Comparison of ENCODE assay signal across 19 cellular contexts in genomic region chr17:4008496-4009163, GRCh38. TPM values are rescaled to one million over a fixed set of nuclear protein-coding genes. Genes with fewer than 3 reads are reported as not detected.
A peak's percentile ranks its signal among the peaks of the same experiment; 100 is the strongest.
DNase-seq lines count a peak whose midpoint lies in the region; ATAC-seq and TF ChIP-seq lines count a peak whose summit lies in the region.
"Had no signal": no experiment of that assay in that cellular context is flagged by ENCODE, and none has a peak within 500 bp of the region (broad histone marks: within the 10 kb centered on the region; RNA-seq: fewer than 3 reads in every experiment).

No MANE protein-coding gene starts in this region.

- H3K23ac ChIP-seq in neuronal stem cell (ENCODE audit: low read depth, low read length, poor library complexity), result no peak overlapping the region

- H2BK120ac ChIP-seq in neuronal stem cell (ENCODE audit: low read depth, low read length), result no peak overlapping the region

- no peak overlapping the region for H3K9ac ChIP-seq in neuronal stem cell (ENCODE audit: low read depth, low read length, poor library complexity)
- H3K9ac ChIP-seq: neural progenitor cell had no signal

- peaks cover 4 to 29% of the 10 kb centered on the region in 2 donors for H3K4me1 ChIP-seq in right atrium auricular region
- peaks cover 0 to 17% (median 14%) of the 10 kb centered on the region in 9 donors for H3K4me1 ChIP-seq in heart right ventricle
- peaks cover 0 to 4% of the 10 kb centered on the region in 2 donors for H3K4me1 ChIP-seq in neuronal stem cell (ENCODE audit: control insufficient read depth in 2 of 2, insufficient read depth in 1 of 2, low read depth in 1 of 2, low read length in 2 of 2)
- H3K4me1 ChIP-seq in thoracic aorta (ENCODE audit: control insufficient read depth in 1 of 2, low read depth in 2 of 2), result peaks cover 0 to 21% of the 10 kb centered on the region in 2 donors
- H3K4me1 ChIP-seq: neural progenitor cell had no signal

- DNase-seq in right atrium auricular region (ENCODE audit: low spot score) (no peak), heart right ventricle (no peak), coronary artery (ENCODE audit: low spot score) (no peak), neuronal stem cell (ENCODE audit: low spot score) (no peak), thoracic aorta (ENCODE audit: low spot score) (no peak), SW480 (ENCODE audit: low spot score) (no peak), SIG-M5 treated with dmso at 0.1 percent for 504 hours (lab: John Stamatoyannopoulos, UW; ENCODE audit: unreplicated experiment) (no peak)
- DNase-seq: activated CD4-positive, alpha-beta T cell treated with anti-CD3 and anti-CD28 coated beads for 36 hours; activated T-cell treated with anti-CD3 and anti-CD28 coated beads, Interleukin-2, amount 50 U/mL, for 4 hours; adrenal gland; AML-193; CD8-positive, alpha-beta memory T cell; DMS153; mammary epithelial cell; NCI-H146; stimulated activated naive CD4-positive, alpha-beta T cell treated with Interleukin-2 at 50 U/mL for 16 hours; trophoblast cell had no signal

- H3K4me3 ChIP-seq in right atrium auricular region (no peak overlapping the region), heart right ventricle (no peak overlapping the region), coronary artery (no peak overlapping the region), neuronal stem cell (ENCODE audit: low read length in 2 of 2) (no peak overlapping the region), thoracic aorta (no peak overlapping the region)
- H3K4me3 ChIP-seq: adrenal gland, neural progenitor cell had no signal

- H3K27me3 ChIP-seq in right atrium auricular region, result no peaks in the 10 kb centered on the region
- no peaks in the 10 kb centered on the region for H3K27me3 ChIP-seq in heart right ventricle
- no peaks in the 10 kb centered on the region for H3K27me3 ChIP-seq in neuronal stem cell (ENCODE audit: control insufficient read depth in 3 of 3, insufficient read depth in 3 of 3, low read depth in 1 of 3, low read length in 3 of 3)
- H3K27me3 ChIP-seq in thoracic aorta (replicated peaks; ENCODE audit: insufficient read depth), result no peaks in the 10 kb centered on the region
- H3K27me3 ChIP-seq: adrenal gland, neural progenitor cell had no signal

- no peak overlapping the region for H2AFZ ChIP-seq in neuronal stem cell (ENCODE audit: low read length)
- H2AFZ ChIP-seq: neural progenitor cell had no signal

- H3K27ac ChIP-seq in right atrium auricular region, result peak overlapping the region; percentile 31 to 41
- H3K27ac ChIP-seq in heart right ventricle, result peak overlapping the region in 4 of 10 donors; percentile 15 to 42 (median 30)
- H3K27ac ChIP-seq in coronary artery, result peak overlapping the region; percentile 60 to 83
- no peak overlapping the region for H3K27ac ChIP-seq in neuronal stem cell (replicated peaks; ENCODE audit: low read length)
- peak overlapping the region; percentile 21 to 32 for H3K27ac ChIP-seq in thoracic aorta
- H3K27ac ChIP-seq: neural progenitor cell had no signal

- ATAC-seq in heart right ventricle (no peak), thoracic aorta (ENCODE audit: insufficient number of reproducible peaks, low FRiP score, low read depth) (no peak), HG03175 (IDR thresholded peaks at IDR 0.05; ENCODE audit: unreplicated experiment) (no peak)
- ATAC-seq: activated CD4-positive, alpha-beta T cell treated with anti-CD3 and anti-CD28 coated beads for 36 hours; activated T-cell treated with anti-CD3 and anti-CD28 coated beads, Interleukin-2, amount 50 U/mL, for 4 hours had no signal

- no peak overlapping the region for H2AK5ac ChIP-seq in neuronal stem cell (ENCODE audit: low read depth, low read length)

- H4K8ac ChIP-seq in neuronal stem cell (ENCODE audit: low read depth, low read length), result no peak overlapping the region

- H3K36me3 ChIP-seq in right atrium auricular region, result peaks cover 56% of the 10 kb centered on the region
- H3K36me3 ChIP-seq in heart right ventricle, result peaks cover 4 to 86% (median 53%) of the 10 kb centered on the region in 9 donors
- peaks cover 11 to 73% of the 10 kb centered on the region in 2 donors for H3K36me3 ChIP-seq in neuronal stem cell (replicated peaks in 1 of 2; ENCODE audit: control insufficient read depth in 2 of 2, insufficient read depth in 2 of 2, low read length in 2 of 2)
- peaks cover 47% of the 10 kb centered on the region for H3K36me3 ChIP-seq in thoracic aorta
- H3K36me3 ChIP-seq: neural progenitor cell had no signal

- H4K91ac ChIP-seq in neuronal stem cell (ENCODE audit: low read depth, low read length, poor library complexity), result no peak overlapping the region

- H3K14ac ChIP-seq in neuronal stem cell (ENCODE audit: low read length), result peak overlapping the region; percentile 31

- H2BK5ac ChIP-seq in neuronal stem cell (ENCODE audit: low read length), result no peak overlapping the region

- no peaks in the 10 kb centered on the region for H3K9me3 ChIP-seq in right atrium auricular region
- no peaks in the 10 kb centered on the region for H3K9me3 ChIP-seq in heart right ventricle
- no peaks in the 10 kb centered on the region for H3K9me3 ChIP-seq in neuronal stem cell (replicated peaks in 1 of 2; ENCODE audit: control insufficient read depth in 2 of 2, insufficient read depth in 1 of 2, low read depth in 1 of 2, low read length in 2 of 2)
- no peaks in the 10 kb centered on the region for H3K9me3 ChIP-seq in thoracic aorta
- H3K9me3 ChIP-seq: adrenal gland had no signal

- no peak overlapping the region for H2BK12ac ChIP-seq in neuronal stem cell (ENCODE audit: low read length)

- H3K18ac ChIP-seq in neuronal stem cell (ENCODE audit: low read length), result no peak overlapping the region

- no peak overlapping the region for H2BK15ac ChIP-seq in neuronal stem cell (ENCODE audit: low read length)

- TF ChIP-seq CTCF in right atrium auricular region (IDR thresholded peaks at IDR 0.05) (no peak), heart right ventricle (IDR thresholded peaks at IDR 0.05) (no peak), coronary artery (IDR thresholded peaks at IDR 0.05) (no peak), thoracic aorta (IDR thresholded peaks at IDR 0.05) (no peak)

- intact Hi-C loops in heart right ventricle (cut with DNase I), result loop anchor here in 6 of 10 donors (5.0 to 10.0 kb wide), 6 partner anchors 71 to 274 kb away; no protein-coding TSS in a partner anchor

- H3K4me2 ChIP-seq in neuronal stem cell (ENCODE audit: insufficient read depth, low read length, poor library complexity, severe bottlenecking), result no peak overlapping the region
- H3K4me2 ChIP-seq: neural progenitor cell had no signal

- 79 to 86% methylated on average over 25 of the region's 25 CpGs for WGBS in heart right ventricle, 2 donors
- no CpG with 5 or more reads among the region's 25 CpGs for WGBS in neuronal stem cell (ENCODE audit: extremely low coverage in 2 of 2, insufficient read length in 2 of 2, insufficient replicate concordance in 1 of 2), 2 donors

- H3K79me1 ChIP-seq in neuronal stem cell (ENCODE audit: low read depth, low read length), result no peaks in the 10 kb centered on the region

- H3K4ac ChIP-seq in neuronal stem cell (ENCODE audit: low read length), result no peak overlapping the region

RNA-seq across cellular contexts. Expression of gene ATP2A3, which starts 44.4 kb away (rescaled TPM):
- total RNA-seq in right atrium auricular region (10 to 100 TPM in 1 of 2 donors, 1 to 10 TPM in 1; 5.5 to 12.2 TPM), heart right ventricle (10 to 100 TPM in 1 of 10 donors, 1 to 10 TPM in 9; 4.3 to 10.2 (median 5.7) TPM), thoracic aorta (10 to 100 TPM; 37.2 to 50.4 TPM)
- polyA plus RNA-seq in heart right ventricle, result 10 to 100 TPM; 10.2 to 11.0 TPM
- 1.7 TPM for polyA plus RNA-seq in neuronal stem cell (2013, experiment 1 of 2)
- 2.6 TPM for polyA plus RNA-seq in neuronal stem cell (2013, experiment 2 of 2)
- polyA plus RNA-seq: mammary epithelial cell had no signal
